In the genomic region with DNA sequence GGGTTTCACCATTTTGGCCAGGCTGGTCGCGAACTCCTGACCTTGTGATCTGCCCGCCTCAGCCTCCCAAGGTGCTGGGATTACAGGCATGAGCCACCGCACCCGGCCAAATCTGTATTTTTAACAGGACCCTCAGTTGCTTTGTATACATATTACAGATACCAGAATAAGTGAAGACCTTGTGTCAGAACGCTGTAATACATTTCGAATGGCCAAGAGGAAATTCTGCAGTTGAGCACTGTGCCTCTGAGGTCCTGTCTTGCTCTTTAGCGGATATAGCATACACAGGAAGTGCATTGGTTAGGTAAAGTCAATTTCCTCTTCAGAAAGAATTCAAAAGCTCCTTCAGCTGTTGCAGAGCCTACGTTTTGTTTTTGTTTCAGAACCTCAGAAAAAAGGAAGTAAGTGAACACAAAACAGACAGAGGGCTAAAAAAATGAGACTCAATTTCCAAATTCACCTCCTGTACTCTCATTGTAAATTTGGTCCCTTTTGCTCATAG, we compare ENCODE assay signal across 7 cellular contexts. TPM values are rescaled to one million over a fixed set of nuclear protein-coding genes. Genes with fewer than 3 reads are reported as not detected.
A peak's percentile ranks its signal among the peaks of the same experiment; 100 is the strongest.
DNase-seq lines count a peak whose midpoint lies in the region; ATAC-seq and TF ChIP-seq lines count a peak whose summit lies in the region.

No MANE protein-coding gene starts in this region.

- intact Hi-C loops in lower lobe of right lung (cut with DNase I), result no loop called here

- TF ChIP-seq CTCF in lower lobe of right lung (IDR thresholded peaks at IDR 0.05), result no peak

- H3K27me3 ChIP-seq in lower lobe of right lung (ENCODE audit: low read depth), result no peaks in the 10 kb centered on the region

- ATAC-seq in GM18907 (IDR thresholded peaks at IDR 0.05; ENCODE audit: unreplicated experiment) (peak; percentile 85), HG02884 (IDR thresholded peaks at IDR 0.05; ENCODE audit: unreplicated experiment) (peak; percentile 84), lower lobe of right lung (peak; percentile 81 to 82)

- peaks cover 52% of the 10 kb centered on the region for H3K4me1 ChIP-seq in lower lobe of right lung

- H3K27ac ChIP-seq in lower lobe of right lung, result peak overlapping the region; percentile 60

- DNase-seq in SKM-1 treated with dmso at 0.1 percent for 144 hours (lab: John Stamatoyannopoulos, UW; ENCODE audit: unreplicated experiment), result peak; percentile 96
- no peak for DNase-seq in lower lobe of right lung
- DNase-seq in NCI-H446 (lab: John Stamatoyannopoulos, UW), result no peak
- DNase-seq in NCI-H1048 (lab: John Stamatoyannopoulos, UW), result no peak
- DNase-seq in NCI-H510A treated with DMSO at 0.1 percent for 48 hours (lab: John Stamatoyannopoulos, UW), result no peak

- no peaks in the 10 kb centered on the region for H3K9me3 ChIP-seq in lower lobe of right lung

- H3K36me3 ChIP-seq in lower lobe of right lung, result peaks cover 20% of the 10 kb centered on the region

- H3K4me3 ChIP-seq in lower lobe of right lung, result no peak overlapping the region

RNA-seq across cellular contexts. Expression of a gene that starts 15.7 kb away (rescaled TPM):
- total RNA-seq in lower lobe of right lung, result 26.6 TPM

RNA-seq across cellular contexts. Expression of a gene that starts 22.9 kb away (rescaled TPM):
- 1.6 TPM for total RNA-seq in lower lobe of right lung
